In genomic region chr16:24381470-24382118, GRCh38 we compare ENCODE assay signal across 16 cellular contexts.
"Had no signal": no experiment of that assay in that cellular context is flagged by ENCODE, and none has a peak within 500 bp of the region (broad histone marks: within the 10 kb centered on the region; RNA-seq: fewer than 3 reads in every experiment).

No MANE protein-coding gene starts in this region.

- DNase-seq: colonic mucosa; dermis blood vessel endothelial cell; erythroblast; foreskin keratinocyte; left colon; left ventricle myocardium superior; mesenchymal stem cell; midbrain; small intestine; stimulated activated CD4-positive, alpha-beta T cell treated with anti-CD3 and anti-CD28 coated beads, Interleukin-2, amount 100 ng/mL, for 48 hours; stimulated activated naive CD4-positive, alpha-beta T cell treated with Interleukin-2 at 50 U/mL for 16 hours; trophoblast cell had no signal

- ATAC-seq: foreskin keratinocyte, left colon, left ventricle myocardium superior had no signal

- FAIRE-seq: endothelial cell of umbilical vein, small intestine, urothelium cell line had no signal

- H3K27me3 ChIP-seq: colonic mucosa, foreskin keratinocyte, neutrophil had no signal

- H3K4me3 ChIP-seq: colonic mucosa, lung had no signal

- H3K36me3 ChIP-seq: colonic mucosa, neutrophil had no signal

- H3K9me3 ChIP-seq: colonic mucosa, neutrophil had no signal

- H3K27ac ChIP-seq: colonic mucosa, foreskin keratinocyte, neutrophil had no signal

- H3K4me1 ChIP-seq: colonic mucosa, foreskin keratinocyte had no signal
